In the genomic region with DNA sequence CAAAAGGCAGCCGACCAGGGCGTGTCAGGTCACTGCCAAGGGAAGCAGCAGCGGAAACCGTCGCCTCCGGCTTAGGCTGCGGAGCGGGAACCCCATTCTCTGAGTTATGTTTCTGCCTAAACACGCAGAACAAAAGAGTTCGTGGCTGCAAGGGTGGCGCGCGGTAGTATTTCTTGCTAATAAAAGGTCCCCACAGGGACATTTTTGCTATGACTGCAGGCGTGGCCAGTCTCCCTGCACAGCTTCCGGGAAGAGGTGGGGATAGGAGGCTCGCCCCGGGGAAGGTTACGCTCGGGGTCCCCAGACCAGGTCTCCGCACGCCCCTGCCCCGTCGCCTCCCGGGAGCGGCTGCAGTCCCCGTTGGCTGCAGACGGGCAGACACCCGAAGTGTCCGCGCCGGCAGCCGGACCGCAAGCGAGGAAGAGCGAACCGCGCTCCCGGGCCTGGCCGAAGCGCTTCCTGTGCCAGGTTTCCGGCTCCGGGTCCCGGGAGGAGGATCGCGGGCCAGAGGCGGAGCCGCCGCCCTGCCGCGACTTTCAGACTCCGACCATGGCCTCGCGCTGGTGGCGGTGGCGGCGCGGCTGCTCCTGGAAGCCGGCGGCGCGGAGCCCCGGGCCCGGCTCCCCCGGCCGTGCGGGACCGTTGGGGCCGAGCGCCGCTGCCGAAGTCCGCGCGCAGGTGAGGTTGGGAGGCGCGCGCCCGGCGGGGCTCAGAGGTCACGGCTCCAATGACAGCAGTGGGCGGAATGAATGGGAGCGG, we compare ENCODE assay signal across 1 cellular context.
TF ChIP-seq lines count a peak whose summit lies in the region.

A gene with protein sequence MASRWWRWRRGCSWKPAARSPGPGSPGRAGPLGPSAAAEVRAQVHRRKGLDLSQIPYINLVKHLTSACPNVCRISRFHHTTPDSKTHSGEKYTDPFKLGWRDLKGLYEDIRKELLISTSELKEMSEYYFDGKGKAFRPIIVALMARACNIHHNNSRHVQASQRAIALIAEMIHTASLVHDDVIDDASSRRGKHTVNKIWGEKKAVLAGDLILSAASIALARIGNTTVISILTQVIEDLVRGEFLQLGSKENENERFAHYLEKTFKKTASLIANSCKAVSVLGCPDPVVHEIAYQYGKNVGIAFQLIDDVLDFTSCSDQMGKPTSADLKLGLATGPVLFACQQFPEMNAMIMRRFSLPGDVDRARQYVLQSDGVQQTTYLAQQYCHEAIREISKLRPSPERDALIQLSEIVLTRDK (plus strand): TSS at position 539 of the 759 bp plus-strand sequence. CDS start 11 bp downstream, at position 550.

TF ChIP-seq in WTC11, 78 proteins besides CTCF, POLR2A, EP300 and RAD21 (continued from another document):
- TF ChIP-seq, protein P1, sequence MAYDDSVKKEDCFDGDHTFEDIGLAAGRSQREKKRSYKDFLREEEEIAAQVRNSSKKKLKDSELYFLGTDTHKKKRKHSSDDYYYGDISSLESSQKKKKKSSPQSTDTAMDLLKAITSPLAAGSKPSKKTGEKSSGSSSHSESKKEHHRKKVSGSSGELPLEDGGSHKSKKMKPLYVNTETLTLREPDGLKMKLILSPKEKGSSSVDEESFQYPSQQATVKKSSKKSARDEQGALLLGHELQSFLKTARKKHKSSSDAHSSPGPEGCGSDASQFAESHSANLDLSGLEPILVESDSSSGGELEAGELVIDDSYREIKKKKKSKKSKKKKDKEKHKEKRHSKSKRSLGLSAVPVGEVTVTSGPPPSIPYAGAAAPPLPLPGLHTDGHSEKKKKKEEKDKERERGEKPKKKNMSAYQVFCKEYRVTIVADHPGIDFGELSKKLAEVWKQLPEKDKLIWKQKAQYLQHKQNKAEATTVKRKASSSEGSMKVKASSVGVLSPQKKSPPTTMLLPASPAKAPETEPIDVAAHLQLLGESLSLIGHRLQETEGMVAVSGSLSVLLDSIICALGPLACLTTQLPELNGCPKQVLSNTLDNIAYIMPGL (CRISPR knock-in tag; IDR thresholded peaks at IDR 0.05) = 0 out of 2 replicates have a peak, but pooled peaks have one; percentile 41
- TF ChIP-seq GABPB1 (CRISPR knock-in tag; IDR thresholded peaks at IDR 0.05) = peak; percentile 51
- TF ChIP-seq ZNF138 (CRISPR knock-in tag; conservative IDR thresholded peaks at IDR 0.05) = no peak
- no peak for TF ChIP-seq SOX15 (CRISPR knock-in tag; IDR thresholded peaks at IDR 0.05)
- TF ChIP-seq, protein P2, sequence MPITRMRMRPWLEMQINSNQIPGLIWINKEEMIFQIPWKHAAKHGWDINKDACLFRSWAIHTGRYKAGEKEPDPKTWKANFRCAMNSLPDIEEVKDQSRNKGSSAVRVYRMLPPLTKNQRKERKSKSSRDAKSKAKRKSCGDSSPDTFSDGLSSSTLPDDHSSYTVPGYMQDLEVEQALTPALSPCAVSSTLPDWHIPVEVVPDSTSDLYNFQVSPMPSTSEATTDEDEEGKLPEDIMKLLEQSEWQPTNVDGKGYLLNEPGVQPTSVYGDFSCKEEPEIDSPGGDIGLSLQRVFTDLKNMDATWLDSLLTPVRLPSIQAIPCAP (CRISPR knock-in tag; IDR thresholded peaks at IDR 0.05) = no peak
- TF ChIP-seq, protein P3, sequence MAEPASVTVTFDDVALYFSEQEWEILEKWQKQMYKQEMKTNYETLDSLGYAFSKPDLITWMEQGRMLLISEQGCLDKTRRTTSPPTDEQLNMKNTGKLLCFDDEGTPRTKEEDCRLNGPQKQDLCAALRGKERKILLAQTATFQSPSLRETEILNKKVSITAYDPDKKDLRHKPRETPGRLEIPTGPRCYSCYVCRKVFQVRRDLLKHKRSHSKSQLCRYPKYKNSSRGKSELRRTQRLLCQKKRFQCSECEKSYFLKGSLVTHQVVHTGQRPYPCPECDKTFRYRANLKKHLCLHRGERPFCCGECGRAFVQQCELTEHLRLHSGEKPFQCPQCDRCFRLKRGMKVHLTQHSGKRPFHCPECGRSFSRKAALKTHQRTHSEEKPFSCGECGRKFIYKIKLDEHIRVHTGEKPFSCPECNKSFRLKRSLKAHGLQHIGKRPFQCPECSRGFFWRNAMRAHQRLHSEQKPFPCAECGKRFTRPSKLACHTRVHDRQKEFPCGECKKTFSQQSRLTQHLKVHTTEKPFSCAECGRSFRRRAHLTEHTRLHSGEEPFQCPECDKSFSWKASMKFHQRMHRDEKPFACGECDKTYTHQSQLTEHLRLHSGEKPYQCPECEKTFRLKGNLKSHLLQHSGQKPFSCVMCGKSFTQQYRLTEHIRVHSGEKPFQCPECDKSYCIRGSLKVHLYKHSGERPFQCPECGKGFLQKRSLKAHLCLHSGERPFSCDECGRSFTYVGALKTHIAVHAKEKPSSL (CRISPR knock-in tag; conservative IDR thresholded peaks at IDR 0.05) = no peak
- peak; percentile 90 for TF ChIP-seq ESRRA (CRISPR knock-in tag; IDR thresholded peaks at IDR 0.05; ENCODE audit: borderline replicate concordance)
- TF ChIP-seq NFYB (CRISPR knock-in tag; conservative IDR thresholded peaks at IDR 0.05; ENCODE audit: low read depth) = no peak
- TF ChIP-seq ZNF396 (CRISPR knock-in tag; IDR thresholded peaks at IDR 0.05; ENCODE audit: borderline replicate concordance) = no peak
- TF ChIP-seq NR2C2 (CRISPR knock-in tag; IDR thresholded peaks at IDR 0.05) = peak; percentile 82; the same call in 1 of the 2 replicates
- TF ChIP-seq NFATC4 (CRISPR knock-in tag; IDR thresholded peaks at IDR 0.05) = no peak
- TF ChIP-seq, protein P4, sequence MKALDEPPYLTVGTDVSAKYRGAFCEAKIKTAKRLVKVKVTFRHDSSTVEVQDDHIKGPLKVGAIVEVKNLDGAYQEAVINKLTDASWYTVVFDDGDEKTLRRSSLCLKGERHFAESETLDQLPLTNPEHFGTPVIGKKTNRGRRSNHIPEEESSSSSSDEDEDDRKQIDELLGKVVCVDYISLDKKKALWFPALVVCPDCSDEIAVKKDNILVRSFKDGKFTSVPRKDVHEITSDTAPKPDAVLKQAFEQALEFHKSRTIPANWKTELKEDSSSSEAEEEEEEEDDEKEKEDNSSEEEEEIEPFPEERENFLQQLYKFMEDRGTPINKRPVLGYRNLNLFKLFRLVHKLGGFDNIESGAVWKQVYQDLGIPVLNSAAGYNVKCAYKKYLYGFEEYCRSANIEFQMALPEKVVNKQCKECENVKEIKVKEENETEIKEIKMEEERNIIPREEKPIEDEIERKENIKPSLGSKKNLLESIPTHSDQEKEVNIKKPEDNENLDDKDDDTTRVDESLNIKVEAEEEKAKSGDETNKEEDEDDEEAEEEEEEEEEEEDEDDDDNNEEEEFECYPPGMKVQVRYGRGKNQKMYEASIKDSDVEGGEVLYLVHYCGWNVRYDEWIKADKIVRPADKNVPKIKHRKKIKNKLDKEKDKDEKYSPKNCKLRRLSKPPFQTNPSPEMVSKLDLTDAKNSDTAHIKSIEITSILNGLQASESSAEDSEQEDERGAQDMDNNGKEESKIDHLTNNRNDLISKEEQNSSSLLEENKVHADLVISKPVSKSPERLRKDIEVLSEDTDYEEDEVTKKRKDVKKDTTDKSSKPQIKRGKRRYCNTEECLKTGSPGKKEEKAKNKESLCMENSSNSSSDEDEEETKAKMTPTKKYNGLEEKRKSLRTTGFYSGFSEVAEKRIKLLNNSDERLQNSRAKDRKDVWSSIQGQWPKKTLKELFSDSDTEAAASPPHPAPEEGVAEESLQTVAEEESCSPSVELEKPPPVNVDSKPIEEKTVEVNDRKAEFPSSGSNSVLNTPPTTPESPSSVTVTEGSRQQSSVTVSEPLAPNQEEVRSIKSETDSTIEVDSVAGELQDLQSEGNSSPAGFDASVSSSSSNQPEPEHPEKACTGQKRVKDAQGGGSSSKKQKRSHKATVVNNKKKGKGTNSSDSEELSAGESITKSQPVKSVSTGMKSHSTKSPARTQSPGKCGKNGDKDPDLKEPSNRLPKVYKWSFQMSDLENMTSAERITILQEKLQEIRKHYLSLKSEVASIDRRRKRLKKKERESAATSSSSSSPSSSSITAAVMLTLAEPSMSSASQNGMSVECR (CRISPR knock-in tag; IDR thresholded peaks at IDR 0.05; ENCODE audit: borderline replicate concordance) = peak; percentile 61; the same call in 1 of the 2 replicates
- TF ChIP-seq PRRX2 (CRISPR knock-in tag; IDR thresholded peaks at IDR 0.05) = no peak
- TF ChIP-seq NFE2L1 (CRISPR knock-in tag; IDR thresholded peaks at IDR 0.05) = 0 out of 2 replicates have a peak, but pooled peaks have one; percentile 64
- no peak for TF ChIP-seq CBFB (CRISPR knock-in tag; IDR thresholded peaks at IDR 0.05; ENCODE audit: low read depth)
- no peak for TF ChIP-seq ZNF263 (CRISPR knock-in tag; IDR thresholded peaks at IDR 0.05; ENCODE audit: low read depth)
- TF ChIP-seq ZNF416 (CRISPR knock-in tag; IDR thresholded peaks at IDR 0.05) = peak; percentile 8; the same call in 1 of the 2 replicates
- peak; percentile 66 for TF ChIP-seq FOXK1 (CRISPR knock-in tag; IDR thresholded peaks at IDR 0.05)
- TF ChIP-seq, protein P5, sequence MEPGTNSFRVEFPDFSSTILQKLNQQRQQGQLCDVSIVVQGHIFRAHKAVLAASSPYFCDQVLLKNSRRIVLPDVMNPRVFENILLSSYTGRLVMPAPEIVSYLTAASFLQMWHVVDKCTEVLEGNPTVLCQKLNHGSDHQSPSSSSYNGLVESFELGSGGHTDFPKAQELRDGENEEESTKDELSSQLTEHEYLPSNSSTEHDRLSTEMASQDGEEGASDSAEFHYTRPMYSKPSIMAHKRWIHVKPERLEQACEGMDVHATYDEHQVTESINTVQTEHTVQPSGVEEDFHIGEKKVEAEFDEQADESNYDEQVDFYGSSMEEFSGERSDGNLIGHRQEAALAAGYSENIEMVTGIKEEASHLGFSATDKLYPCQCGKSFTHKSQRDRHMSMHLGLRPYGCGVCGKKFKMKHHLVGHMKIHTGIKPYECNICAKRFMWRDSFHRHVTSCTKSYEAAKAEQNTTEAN (CRISPR knock-in tag; IDR thresholded peaks at IDR 0.05) = peak; percentile 91; the same call in 1 of the 2 replicates
- no peak for TF ChIP-seq NR1H2 (CRISPR knock-in tag; IDR thresholded peaks at IDR 0.05)
- TF ChIP-seq, protein P6, sequence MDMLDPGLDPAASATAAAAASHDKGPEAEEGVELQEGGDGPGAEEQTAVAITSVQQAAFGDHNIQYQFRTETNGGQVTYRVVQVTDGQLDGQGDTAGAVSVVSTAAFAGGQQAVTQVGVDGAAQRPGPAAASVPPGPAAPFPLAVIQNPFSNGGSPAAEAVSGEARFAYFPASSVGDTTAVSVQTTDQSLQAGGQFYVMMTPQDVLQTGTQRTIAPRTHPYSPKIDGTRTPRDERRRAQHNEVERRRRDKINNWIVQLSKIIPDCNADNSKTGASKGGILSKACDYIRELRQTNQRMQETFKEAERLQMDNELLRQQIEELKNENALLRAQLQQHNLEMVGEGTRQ (CRISPR knock-in tag; IDR thresholded peaks at IDR 0.05) = peak; percentile 56; the same call in 1 of the 2 replicates
- TF ChIP-seq TEAD4 (CRISPR knock-in tag; IDR thresholded peaks at IDR 0.05) = no peak
- TF ChIP-seq, protein P7, sequence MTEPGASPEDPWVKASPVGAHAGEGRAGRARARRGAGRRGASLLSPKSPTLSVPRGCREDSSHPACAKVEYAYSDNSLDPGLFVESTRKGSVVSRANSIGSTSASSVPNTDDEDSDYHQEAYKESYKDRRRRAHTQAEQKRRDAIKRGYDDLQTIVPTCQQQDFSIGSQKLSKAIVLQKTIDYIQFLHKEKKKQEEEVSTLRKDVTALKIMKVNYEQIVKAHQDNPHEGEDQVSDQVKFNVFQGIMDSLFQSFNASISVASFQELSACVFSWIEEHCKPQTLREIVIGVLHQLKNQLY (CRISPR knock-in tag; IDR thresholded peaks at IDR 0.05) = no peak
- TF ChIP-seq MYBL2 (CRISPR knock-in tag; IDR thresholded peaks at IDR 0.05) = peak; percentile 60; the same call in 1 of the 2 replicates
- TF ChIP-seq GRHL2 (CRISPR knock-in tag; IDR thresholded peaks at IDR 0.05; ENCODE audit: insufficient replicate concordance, severe bottlenecking) = no peak
- no peak for TF ChIP-seq TEAD1 (CRISPR knock-in tag; IDR thresholded peaks at IDR 0.05)
- TF ChIP-seq, protein P8, sequence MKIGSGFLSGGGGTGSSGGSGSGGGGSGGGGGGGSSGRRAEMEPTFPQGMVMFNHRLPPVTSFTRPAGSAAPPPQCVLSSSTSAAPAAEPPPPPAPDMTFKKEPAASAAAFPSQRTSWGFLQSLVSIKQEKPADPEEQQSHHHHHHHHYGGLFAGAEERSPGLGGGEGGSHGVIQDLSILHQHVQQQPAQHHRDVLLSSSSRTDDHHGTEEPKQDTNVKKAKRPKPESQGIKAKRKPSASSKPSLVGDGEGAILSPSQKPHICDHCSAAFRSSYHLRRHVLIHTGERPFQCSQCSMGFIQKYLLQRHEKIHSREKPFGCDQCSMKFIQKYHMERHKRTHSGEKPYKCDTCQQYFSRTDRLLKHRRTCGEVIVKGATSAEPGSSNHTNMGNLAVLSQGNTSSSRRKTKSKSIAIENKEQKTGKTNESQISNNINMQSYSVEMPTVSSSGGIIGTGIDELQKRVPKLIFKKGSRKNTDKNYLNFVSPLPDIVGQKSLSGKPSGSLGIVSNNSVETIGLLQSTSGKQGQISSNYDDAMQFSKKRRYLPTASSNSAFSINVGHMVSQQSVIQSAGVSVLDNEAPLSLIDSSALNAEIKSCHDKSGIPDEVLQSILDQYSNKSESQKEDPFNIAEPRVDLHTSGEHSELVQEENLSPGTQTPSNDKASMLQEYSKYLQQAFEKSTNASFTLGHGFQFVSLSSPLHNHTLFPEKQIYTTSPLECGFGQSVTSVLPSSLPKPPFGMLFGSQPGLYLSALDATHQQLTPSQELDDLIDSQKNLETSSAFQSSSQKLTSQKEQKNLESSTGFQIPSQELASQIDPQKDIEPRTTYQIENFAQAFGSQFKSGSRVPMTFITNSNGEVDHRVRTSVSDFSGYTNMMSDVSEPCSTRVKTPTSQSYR (CRISPR knock-in tag; IDR thresholded peaks at IDR 0.05) = no peak
- TF ChIP-seq TP53 (CRISPR knock-in tag; IDR thresholded peaks at IDR 0.05) = 0 out of 2 replicates have a peak, but pooled peaks have one; percentile 33
TF ChIP-seq in WTC11: peak in this region for 20.
